15 cellular contexts compared by ENCODE assay signal in the genomic region with DNA sequence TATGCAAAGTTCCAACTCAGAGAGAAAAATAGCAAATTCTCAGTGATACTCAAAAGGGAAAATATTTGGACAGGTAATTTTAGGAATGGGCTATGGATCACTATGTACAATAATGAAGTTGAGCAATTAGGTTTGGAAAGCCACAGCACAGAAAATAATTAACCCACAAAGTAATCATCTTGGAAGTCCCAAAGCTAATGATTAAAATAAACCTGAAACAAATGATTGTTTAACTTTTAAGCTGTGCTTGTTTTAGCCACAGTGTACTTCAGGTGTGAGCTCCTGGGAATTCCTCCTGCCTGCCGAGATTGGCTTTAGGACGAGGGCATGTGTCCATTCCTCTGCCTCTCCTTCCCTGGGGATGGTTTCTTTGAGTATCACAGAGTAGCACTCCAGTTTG.
A peak's percentile ranks its signal among the peaks of the same experiment; 100 is the strongest.
DNase-seq lines count a peak whose midpoint lies in the region; ATAC-seq, FAIRE-seq and TF ChIP-seq lines count a peak whose summit lies in the region.
"Had no signal": no experiment of that assay in that cellular context is flagged by ENCODE, and none has a peak within 500 bp of the region (broad histone marks: within the 10 kb centered on the region; RNA-seq: fewer than 3 reads in every experiment).

No MANE protein-coding gene starts in this region.

- H2AFZ ChIP-seq in H1 (ENCODE audit: low read length) (no peak overlapping the region), neuronal stem cell (ENCODE audit: low read length) (peak overlapping the region; percentile 62)

- H2BK5ac ChIP-seq in H1 (ENCODE audit: low read depth, low read length) = 0 out of 2 replicates have a peak overlapping the region, but pooled peaks have one; percentile 28
- no peak overlapping the region for H2BK5ac ChIP-seq in neuronal stem cell (ENCODE audit: low read length)

- POLR2A ChIA-PET in H1 (lab: Charles Lee; ENCODE audit: partially characterized antibody) = no interaction called here

- TF ChIP-seq POLR2A in H1 (IDR thresholded peaks at IDR 0.05; ENCODE audit: control extremely low read depth in 1 of 2, low read depth in 2 of 2, low read length in 2 of 2) (no peak), right lobe of liver (IDR thresholded peaks at IDR 0.05) (no peak)

- H2BK120ac ChIP-seq in H1 (replicated peaks; ENCODE audit: low read depth, low read length) (no peak overlapping the region), neuronal stem cell (ENCODE audit: low read depth, low read length) (no peak overlapping the region)

- H3K79me2 ChIP-seq in H1 (ENCODE audit: control insufficient read depth in 1 of 2, insufficient read depth in 2 of 2, low read length in 2 of 2) = no peaks in the 10 kb centered on the region

- H3K23me2 ChIP-seq in H1 (ENCODE audit: low read depth, low read length) = no peaks in the 10 kb centered on the region; the same call in 1 of the 2 replicates

- H3K27ac ChIP-seq in BLaER1 treated with 17β-estradiol and CSF1 and Interleukin-3, amounts not matched to agents 10 nM and 100 nM = no peak overlapping the region
- H3K27ac ChIP-seq in H1 (ENCODE audit: low read depth, low read length) (no peak overlapping the region), right lobe of liver (peak overlapping the region in 2 of 3 donors; percentile 45 to 73), neuronal stem cell (replicated peaks; ENCODE audit: low read length) (no peak overlapping the region), left ventricle myocardium inferior (replicated peaks) (no peak overlapping the region)
- H3K27ac ChIP-seq: C4-2B had no signal

- no peak overlapping the region for H4K5ac ChIP-seq in H1 (ENCODE audit: insufficient read length, low read depth, low read length)

- peak overlapping the region in 6 of 11 experiments; percentile 43 to 62 (median 52); a peak in 10 of 22 replicates for H3K4me2 ChIP-seq in BLaER1 treated with 17β-estradiol and CSF1 and Interleukin-3, amounts not matched to agents 10 nM and 100 nM
- no peak overlapping the region for H3K4me2 ChIP-seq in H1 (ENCODE audit: insufficient read depth in 1 of 2, low read depth in 2 of 2, low read length in 2 of 2)
- no peak overlapping the region for H3K4me2 ChIP-seq in neuronal stem cell (ENCODE audit: insufficient read depth, low read length, poor library complexity, severe bottlenecking)

- H2BK12ac ChIP-seq in H1 (ENCODE audit: low read depth, low read length) (no peak overlapping the region), neuronal stem cell (ENCODE audit: low read length) (no peak overlapping the region)

- H3K56ac ChIP-seq in H1 (replicated peaks; ENCODE audit: insufficient read length, low read depth, low read length) = no peak overlapping the region

- no peak for TF ChIP-seq EP300 in H1 (IDR thresholded peaks at IDR 0.05; ENCODE audit: borderline replicate concordance in 1 of 2, low read depth in 2 of 2, low read length in 2 of 2)

- no peaks in the 10 kb centered on the region for H4K20me1 ChIP-seq in BLaER1 treated with 17β-estradiol and CSF1 and Interleukin-3, amounts not matched to agents 10 nM and 100 nM
- no peaks in the 10 kb centered on the region for H4K20me1 ChIP-seq in H1 (replicated peaks in 1 of 2; ENCODE audit: control insufficient read depth in 1 of 2, insufficient read depth in 2 of 2, low read length in 2 of 2)

- peak; percentile 68 to 72 (median 71) for ATAC-seq in right lobe of liver
- no peak for ATAC-seq in HG03097 (IDR thresholded peaks at IDR 0.05; ENCODE audit: low FRiP score, unreplicated experiment)
- ATAC-seq in GM18858 (IDR thresholded peaks at IDR 0.05; ENCODE audit: unreplicated experiment) = no peak

- no peaks in the 10 kb centered on the region for H3K27me3 ChIP-seq in BLaER1 treated with 17β-estradiol and CSF1 and Interleukin-3, amounts not matched to agents 10 nM and 100 nM
- H3K27me3 ChIP-seq in H1 (replicated peaks in 1 of 4; ENCODE audit: control insufficient read depth in 3 of 4, extremely low read depth in 1 of 4, insufficient read depth in 3 of 4, low read length in 3 of 4) = peaks cover 0 to 2% (median under 1%) of the 10 kb centered on the region in 4 experiments; a peak in 2 of 7 replicates
- no peaks in the 10 kb centered on the region for H3K27me3 ChIP-seq in right lobe of liver
- H3K27me3 ChIP-seq in neuronal stem cell (ENCODE audit: control insufficient read depth in 3 of 3, insufficient read depth in 3 of 3, low read depth in 1 of 3, low read length in 3 of 3) = peaks cover 0 to 4% (median 0%) of the 10 kb centered on the region in 3 experiments
- H3K27me3 ChIP-seq in left ventricle myocardium inferior (ENCODE audit: low read depth) = peaks cover 31% of the 10 kb centered on the region

- TF ChIP-seq RAD21 in H1 (IDR thresholded peaks at IDR 0.05 in 1 of 2, conservative IDR thresholded peaks at IDR 0.05 in 1 of 2; ENCODE audit: low read depth in 2 of 2, low read length in 2 of 2) = no peak

- CTCF ChIA-PET in H1 (lab: Charles Lee; ENCODE audit: partially characterized antibody) = interaction anchor here (0.6 to 1.1 kb wide), 2 partner anchors 23 to 32 kb away, joined by 3 to 4 read pairs; no protein-coding TSS in a partner anchor

- H3K4ac ChIP-seq in H1 (replicated peaks; ENCODE audit: insufficient read length, low read depth, low read length) (no peak overlapping the region), neuronal stem cell (ENCODE audit: low read length) (no peak overlapping the region)

- no peak overlapping the region for H3K23ac ChIP-seq in H1 (ENCODE audit: insufficient read length)
- H3K23ac ChIP-seq in neuronal stem cell (ENCODE audit: low read depth, low read length, poor library complexity) = no peak overlapping the region

- 96% methylated on average over 2 of the region's 2 CpGs; no CpG with 5 or more reads in 1 of the 2 experiments for WGBS in H1 (ENCODE audit: extremely low coverage in 1 of 2, insufficient coverage in 1 of 2, insufficient read length in 1 of 2, insufficient replicate concordance in 2 of 2, low coverage in 1 of 2, low lambda C conversion rate in 2 of 2, missing lambda C conversion rate in 1 of 2), 2 experiments
- WGBS in right lobe of liver (ENCODE audit: insufficient coverage, low coverage, low lambda C conversion rate, missing lambda C conversion rate) = no CpG with 5 or more reads among the region's 2 CpGs
- no CpG with 5 or more reads among the region's 2 CpGs for WGBS in neuronal stem cell (ENCODE audit: extremely low coverage in 2 of 2, insufficient read length in 2 of 2, insufficient replicate concordance in 1 of 2), 2 donors

- DNase-seq in H1 (ENCODE audit: low read depth in 1 of 2, low spot score in 2 of 2) (no peak), right lobe of liver (peak in 1 of 3 donors; percentile 15), neuronal stem cell (ENCODE audit: low spot score) (no peak), left ventricle myocardium inferior (no peak), DMS53 (lab: John Stamatoyannopoulos, UW) (no peak)
- DNase-seq: DMS153, KBM-7, NCI-H146, NCI-H2081 treated with DMSO at 0.1 percent for 48 hours, OCI-M1, RPMI8226 had no signal

- no peak overlapping the region for H3K18ac ChIP-seq in H1 (ENCODE audit: extremely low read depth, low read length)
- peak overlapping the region; percentile 29 for H3K18ac ChIP-seq in neuronal stem cell (ENCODE audit: low read length)

- H4K91ac ChIP-seq in H1 (replicated peaks; ENCODE audit: insufficient read length, low read length) = no peak overlapping the region
- no peak overlapping the region for H4K91ac ChIP-seq in neuronal stem cell (ENCODE audit: low read depth, low read length, poor library complexity)

- H3K4me3 ChIP-seq in BLaER1 treated with 17β-estradiol and CSF1 and Interleukin-3, amounts not matched to agents 10 nM and 100 nM = no peak overlapping the region
- no peak overlapping the region for H3K4me3 ChIP-seq in H1 (ENCODE audit: extremely low read depth in 1 of 4, insufficient read depth in 2 of 4, low read depth in 3 of 4, low read length in 4 of 4)
- no peak overlapping the region for H3K4me3 ChIP-seq in right lobe of liver
- no peak overlapping the region for H3K4me3 ChIP-seq in neuronal stem cell (ENCODE audit: low read length in 2 of 2)
- no peak overlapping the region for H3K4me3 ChIP-seq in left ventricle myocardium inferior

- H3K79me1 ChIP-seq in H1 (ENCODE audit: low read depth, low read length) = no peaks in the 10 kb centered on the region
- no peaks in the 10 kb centered on the region for H3K79me1 ChIP-seq in neuronal stem cell (ENCODE audit: low read depth, low read length)

- no peaks in the 10 kb centered on the region for H3K36me3 ChIP-seq in BLaER1 treated with 17β-estradiol and CSF1 and Interleukin-3, amounts not matched to agents 10 nM and 100 nM
- H3K36me3 ChIP-seq in H1 (ENCODE audit: control insufficient read depth in 2 of 4, insufficient read depth in 4 of 4, low read length in 3 of 4) (no peaks in the 10 kb centered on the region), right lobe of liver (no peaks in the 10 kb centered on the region), neuronal stem cell (replicated peaks in 1 of 2; ENCODE audit: control insufficient read depth in 2 of 2, insufficient read depth in 2 of 2, low read length in 2 of 2) (no peaks in the 10 kb centered on the region), left ventricle myocardium inferior (no peaks in the 10 kb centered on the region)

- H2BK20ac ChIP-seq in H1 (ENCODE audit: low read length) = no peak overlapping the region

- H2AK5ac ChIP-seq in H1 (ENCODE audit: low read depth, low read length) = no peak overlapping the region
- H2AK5ac ChIP-seq in neuronal stem cell (ENCODE audit: low read depth, low read length) = no peak overlapping the region

- peaks cover 0 to 24% (median 16%) of the 10 kb centered on the region in 10 experiments; a peak in 14 of 20 replicates for H3K4me1 ChIP-seq in BLaER1 treated with 17β-estradiol and CSF1 and Interleukin-3, amounts not matched to agents 10 nM and 100 nM
- H3K4me1 ChIP-seq in H1 (replicated peaks in 1 of 4; ENCODE audit: control insufficient read depth in 3 of 4, insufficient read depth in 4 of 4, low read length in 3 of 4) (peaks cover 2 to 13% (median 5%) of the 10 kb centered on the region in 4 experiments; a peak in 6 of 7 replicates), right lobe of liver (peaks cover 0 to 42% (median 14%) of the 10 kb centered on the region in 4 donors), neuronal stem cell (ENCODE audit: control insufficient read depth in 2 of 2, insufficient read depth in 1 of 2, low read depth in 1 of 2, low read length in 2 of 2) (peaks cover 14 to 62% of the 10 kb centered on the region in 2 donors), left ventricle myocardium inferior (no peaks in the 10 kb centered on the region)

- H4K8ac ChIP-seq in H1 (ENCODE audit: extremely low read depth, insufficient read depth, low read length) (no peak overlapping the region), neuronal stem cell (ENCODE audit: low read depth, low read length) (no peak overlapping the region)

- H2BK15ac ChIP-seq in H1 (ENCODE audit: low read length) (no peak overlapping the region), neuronal stem cell (ENCODE audit: low read length) (no peak overlapping the region)

- H3K14ac ChIP-seq in H1 (ENCODE audit: insufficient read length) = no peak overlapping the region
- no peak overlapping the region for H3K14ac ChIP-seq in neuronal stem cell (ENCODE audit: low read length)

- no peak for FAIRE-seq in H1 (lab: Jason Lieb, UNC)

- no peak overlapping the region for H3K9ac ChIP-seq in BLaER1 treated with 17β-estradiol and CSF1 and Interleukin-3, amounts not matched to agents 10 nM and 100 nM
- no peak overlapping the region for H3K9ac ChIP-seq in H1 (replicated peaks in 1 of 4; ENCODE audit: extremely low read depth in 1 of 4, low read depth in 3 of 4, low read length in 3 of 4)
- H3K9ac ChIP-seq in neuronal stem cell (ENCODE audit: low read depth, low read length, poor library complexity) = no peak overlapping the region

- intact Hi-C loops in right lobe of liver (cut with DNase I) (no loop called here), left ventricle myocardium inferior (cut with micrococcal nuclease) (no loop called here)

- H3K9me3 ChIP-seq in BLaER1 treated with 17β-estradiol and CSF1 and Interleukin-3, amounts not matched to agents 10 nM and 100 nM (replicated peaks in 1 of 11) = no peaks in the 10 kb centered on the region
- H3K9me3 ChIP-seq in H1 (ENCODE audit: insufficient read depth in 2 of 2, low read depth in 1 of 2, low read length in 1 of 2) (no peaks in the 10 kb centered on the region), right lobe of liver (no peaks in the 10 kb centered on the region), neuronal stem cell (replicated peaks in 1 of 2; ENCODE audit: control insufficient read depth in 2 of 2, insufficient read depth in 1 of 2, low read depth in 1 of 2, low read length in 2 of 2) (peaks cover 0 to 2% of the 10 kb centered on the region in 2 donors), left ventricle myocardium inferior (replicated peaks) (no peaks in the 10 kb centered on the region)

- TF ChIP-seq CTCF in H1 (IDR thresholded peaks at IDR 0.05; ENCODE audit: control extremely low read depth in 1 of 3, insufficient read depth in 1 of 3, low read depth in 1 of 3, low read length in 3 of 3) (no peak), right lobe of liver (IDR thresholded peaks at IDR 0.05) (no peak), left ventricle myocardium inferior (IDR thresholded peaks at IDR 0.05; ENCODE audit: borderline replicate concordance) (no peak)

Comparison
In these comparisons a context has a peak if more than half of its experiments do, and no peak if none do; other contexts are left out.
1. H3K27ac ChIP-seq: peak in right lobe of liver (2 of 3); none in BLaER1 treated with 17β-estradiol and CSF1 and Interleukin-3, amounts not matched to agents 10 nM and 100 nM (0 of 11), H1 (single experiment), neuronal stem cell (single experiment) and left ventricle myocardium inferior (single experiment).
2. H3K4me2 ChIP-seq: peak in BLaER1 treated with 17β-estradiol and CSF1 and Interleukin-3, amounts not matched to agents 10 nM and 100 nM (6 of 11); none in H1 (0 of 2) and neuronal stem cell (single experiment).
3. ATAC-seq: peak in right lobe of liver (4 of 4); none in HG03097 (single experiment) and GM18858 (single experiment).